8 cellular contexts compared by ENCODE assay signal in the genomic region with DNA sequence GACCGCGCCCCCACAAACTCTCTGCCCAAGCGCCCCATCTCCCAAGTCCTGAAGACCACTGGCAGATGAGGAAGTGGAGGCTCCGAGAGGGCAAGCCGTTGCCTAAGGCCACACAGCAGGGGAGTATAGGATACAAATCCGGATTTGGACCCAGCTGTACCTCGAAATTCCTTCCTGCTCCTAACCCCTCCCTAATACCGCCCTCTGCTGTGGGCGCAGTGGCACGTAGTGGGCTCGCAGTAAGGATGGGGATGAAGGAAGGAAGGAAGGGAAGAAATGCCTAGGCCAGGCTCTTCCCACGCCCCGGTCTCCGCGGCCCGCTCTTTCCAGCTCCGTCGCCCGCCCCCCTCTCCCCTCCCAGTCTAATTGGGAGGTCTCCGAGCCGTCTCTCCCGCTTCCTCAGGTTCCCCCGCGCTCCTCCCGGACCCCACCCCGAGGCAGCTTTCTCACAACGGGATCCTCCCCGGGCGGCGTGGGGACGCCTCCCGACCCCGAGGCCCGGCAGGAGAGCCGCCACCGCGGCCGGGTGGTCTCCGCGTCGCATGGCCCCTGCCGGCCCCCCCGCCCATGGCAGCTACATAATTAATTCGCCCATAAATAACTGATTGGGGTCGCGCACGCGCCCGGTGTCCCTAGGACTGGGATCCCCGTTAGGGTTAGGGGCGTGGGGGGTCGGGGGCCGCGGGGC.
DNase-seq lines count a peak whose midpoint lies in the region; ATAC-seq and TF ChIP-seq lines count a peak whose summit lies in the region.

No MANE protein-coding gene starts in this region.

- H3K27ac ChIP-seq in layer of hippocampus (ENCODE audit: low read depth, low read length) = peak overlapping the region; percentile 94
- peak overlapping the region; percentile 100 for H3K27ac ChIP-seq in subcutaneous abdominal adipose tissue (ENCODE audit: low read depth, low read length)

- H3K4me1 ChIP-seq in subcutaneous abdominal adipose tissue (ENCODE audit: control insufficient read depth in 5 of 5, insufficient read depth in 5 of 5, low read length in 5 of 5) = peaks cover 9 to 72% (median 63%) of the 10 kb centered on the region in 5 donors

- H3K4me3 Mint-ChIP-seq in activated CD4-positive, alpha-beta T cell treated with anti-CD3 and anti-CD28 coated beads, Interleukin-2, amount 10 ng/mL, durations not matched to agents 24 days and 14 days = peak overlapping the region; percentile 68
- H3K4me3 Mint-ChIP-seq in glutamatergic neuron (ENCODE audit: unreplicated experiment) = no peak overlapping the region

- TF ChIP-seq CTCF in astrocyte of the cerebellum (IDR thresholded peaks at IDR 0.05; ENCODE audit: low read depth, low read length, missing control alignments) = peak; percentile 16
- TF ChIP-seq CTCF in glutamatergic neuron (IDR thresholded peaks at IDR 0.05; ENCODE audit: partially characterized antibody, unreplicated experiment) = no peak

- H3K27ac Mint-ChIP-seq in activated CD4-positive, alpha-beta T cell treated with anti-CD3 and anti-CD28 coated beads, Interleukin-2, amount 10 ng/mL, durations not matched to agents 24 days and 14 days = no peak overlapping the region
- H3K27ac Mint-ChIP-seq in glutamatergic neuron (ENCODE audit: unreplicated experiment) = no peak overlapping the region

- ATAC-seq in GM18868 (IDR thresholded peaks at IDR 0.05; ENCODE audit: unreplicated experiment) = no peak
- no peak for ATAC-seq in HG03175 (IDR thresholded peaks at IDR 0.05; ENCODE audit: unreplicated experiment)

- intact Hi-C loops in activated CD4-positive, alpha-beta T cell treated with anti-CD3 and anti-CD28 coated beads, Interleukin-2, amount 10 ng/mL, durations not matched to agents 24 days and 14 days (cut with micrococcal nuclease) = loop anchor here (2.0 kb wide), 1 partner anchor 15 kb away; no protein-coding TSS in a partner anchor

- H3K9ac ChIP-seq in subcutaneous abdominal adipose tissue (ENCODE audit: low read length in 5 of 5) = peak overlapping the region; percentile 48 to 77 (median 74)

- H3K4me3 ChIP-seq in astrocyte of the cerebellum (ENCODE audit: low read depth, low read length) = peak overlapping the region; percentile 25
- H3K4me3 ChIP-seq in subcutaneous abdominal adipose tissue (ENCODE audit: low read depth in 1 of 5, low read length in 5 of 5) = peak overlapping the region; percentile 24 to 62 (median 53)

- H3K27me3 Mint-ChIP-seq in activated CD4-positive, alpha-beta T cell treated with anti-CD3 and anti-CD28 coated beads, Interleukin-2, amount 10 ng/mL, durations not matched to agents 24 days and 14 days = no peaks in the 10 kb centered on the region
- H3K27me3 Mint-ChIP-seq in glutamatergic neuron (ENCODE audit: unreplicated experiment) = peaks cover 3% of the 10 kb centered on the region

- peaks cover 31% of the 10 kb centered on the region for H3K4me1 Mint-ChIP-seq in activated CD4-positive, alpha-beta T cell treated with anti-CD3 and anti-CD28 coated beads, Interleukin-2, amount 10 ng/mL, durations not matched to agents 24 days and 14 days
- peaks cover 38% of the 10 kb centered on the region for H3K4me1 Mint-ChIP-seq in glutamatergic neuron (ENCODE audit: low read depth, unreplicated experiment)

- in situ Hi-C loops in astrocyte of the cerebellum (cut with HindIII; ENCODE audit: low sequenced_read_pairs) = no loop called here

- H3K9me3 Mint-ChIP-seq in activated CD4-positive, alpha-beta T cell treated with anti-CD3 and anti-CD28 coated beads, Interleukin-2, amount 10 ng/mL, durations not matched to agents 24 days and 14 days = no peaks in the 10 kb centered on the region
- peaks cover 8% of the 10 kb centered on the region for H3K9me3 Mint-ChIP-seq in glutamatergic neuron (ENCODE audit: unreplicated experiment)

- no peak for DNase-seq in activated CD4-positive, alpha-beta T cell treated with anti-CD3 and anti-CD28 coated beads, Interleukin-2, amount 10 ng/mL, durations not matched to agents 24 days and 14 days
- DNase-seq in activated CD4-positive, alpha-beta T cell treated with anti-CD3 and anti-CD28 coated beads, Interleukin-2, amount 50 U/mL, for 4 hours = no peak
- DNase-seq in astrocyte of the cerebellum (ENCODE audit: low read depth) (no peak), glutamatergic neuron (no peak)

- no peaks in the 10 kb centered on the region for H3K36me3 ChIP-seq in subcutaneous abdominal adipose tissue (ENCODE audit: control insufficient read depth in 5 of 5, insufficient read depth in 5 of 5, low read length in 5 of 5)

- H3K27me3 ChIP-seq in layer of hippocampus (ENCODE audit: control insufficient read depth, insufficient read depth, low read length) (no peaks in the 10 kb centered on the region), subcutaneous abdominal adipose tissue (ENCODE audit: control insufficient read depth in 5 of 5, insufficient read depth in 4 of 5, low read length in 5 of 5) (no peaks in the 10 kb centered on the region)

- H3K36me3 Mint-ChIP-seq in activated CD4-positive, alpha-beta T cell treated with anti-CD3 and anti-CD28 coated beads, Interleukin-2, amount 10 ng/mL, durations not matched to agents 24 days and 14 days (ENCODE audit: low read depth) = no peaks in the 10 kb centered on the region
- no peaks in the 10 kb centered on the region for H3K36me3 Mint-ChIP-seq in glutamatergic neuron (ENCODE audit: unreplicated experiment)

- H3K9me3 ChIP-seq in subcutaneous abdominal adipose tissue (ENCODE audit: control insufficient read depth in 5 of 5, low read length in 5 of 5) = no peaks in the 10 kb centered on the region
